Comparison of ENCODE assay signal across 21 cellular contexts in genomic region chr21:34152500-34152899, GRCh38.
DNase-seq lines count a peak whose midpoint lies in the region; ATAC-seq lines count a peak whose summit lies in the region.
"Had no signal": no experiment of that assay in that cellular context is flagged by ENCODE, and none has a peak within 500 bp of the region (broad histone marks: within the 10 kb centered on the region; RNA-seq: fewer than 3 reads in every experiment).

No MANE protein-coding gene starts in this region.

- H3K36me3 Mint-ChIP-seq in activated CD4-positive, alpha-beta T cell treated with anti-CD3 and anti-CD28 coated beads, Interleukin-2, amount 10 ng/mL, durations not matched to agents 24 days and 14 days (ENCODE audit: low read depth): peaks cover 35% of the 10 kb centered on the region
- peaks cover 12% of the 10 kb centered on the region for H3K36me3 Mint-ChIP-seq in stimulated activated naive CD8-positive, alpha-beta T cell treated with anti-CD3 and anti-CD28 coated beads, Interleukin-15, Interleukin-2, amounts not matched to agents 100 ng/mL and 50 ng/mL, for 24 hours (ENCODE audit: low read depth)
- peaks cover 0 to 21% (median 12%) of the 10 kb centered on the region in 3 donors for H3K36me3 Mint-ChIP-seq in naive thymus-derived CD8-positive, alpha-beta T cell

- no peaks in the 10 kb centered on the region for H3K27me3 Mint-ChIP-seq in activated CD4-positive, alpha-beta T cell treated with anti-CD3 and anti-CD28 coated beads, Interleukin-2, amount 10 ng/mL, durations not matched to agents 24 days and 14 days
- H3K27me3 Mint-ChIP-seq in stimulated activated naive CD8-positive, alpha-beta T cell treated with anti-CD3 and anti-CD28 coated beads, Interleukin-15, Interleukin-2, amounts not matched to agents 100 ng/mL and 50 ng/mL, for 24 hours: no peaks in the 10 kb centered on the region
- H3K27me3 Mint-ChIP-seq in naive thymus-derived CD8-positive, alpha-beta T cell: no peaks in the 10 kb centered on the region
- H3K27me3 Mint-ChIP-seq: CD4-positive, CD25-positive, alpha-beta regulatory T cell had no signal

- H3K4me3 Mint-ChIP-seq in activated CD4-positive, alpha-beta T cell treated with anti-CD3 and anti-CD28 coated beads, Interleukin-2, amount 10 ng/mL, durations not matched to agents 24 days and 14 days: no peak overlapping the region
- no peak overlapping the region for H3K4me3 Mint-ChIP-seq in stimulated activated naive CD8-positive, alpha-beta T cell treated with anti-CD3 and anti-CD28 coated beads, Interleukin-15, Interleukin-2, amounts not matched to agents 100 ng/mL and 50 ng/mL, for 24 hours
- H3K4me3 Mint-ChIP-seq in naive thymus-derived CD8-positive, alpha-beta T cell: no peak overlapping the region

- peak overlapping the region; percentile 43 for H3K27ac Mint-ChIP-seq in activated CD4-positive, alpha-beta T cell treated with anti-CD3 and anti-CD28 coated beads, Interleukin-2, amount 10 ng/mL, durations not matched to agents 24 days and 14 days
- H3K27ac Mint-ChIP-seq in stimulated activated naive CD8-positive, alpha-beta T cell treated with anti-CD3 and anti-CD28 coated beads, Interleukin-15, Interleukin-2, amounts not matched to agents 100 ng/mL and 50 ng/mL, for 24 hours: peak overlapping the region; percentile 12
- peak overlapping the region in 6 of 10 donors; percentile 5 to 89 (median 56) for H3K27ac Mint-ChIP-seq in naive thymus-derived CD8-positive, alpha-beta T cell

- peaks cover 47% of the 10 kb centered on the region for H3K4me1 Mint-ChIP-seq in activated CD4-positive, alpha-beta T cell treated with anti-CD3 and anti-CD28 coated beads, Interleukin-2, amount 10 ng/mL, durations not matched to agents 24 days and 14 days
- H3K4me1 Mint-ChIP-seq in stimulated activated naive CD8-positive, alpha-beta T cell treated with anti-CD3 and anti-CD28 coated beads, Interleukin-15, Interleukin-2, amounts not matched to agents 100 ng/mL and 50 ng/mL, for 24 hours (ENCODE audit: low read depth): peaks cover 23% of the 10 kb centered on the region
- H3K4me1 Mint-ChIP-seq in naive thymus-derived CD8-positive, alpha-beta T cell: peaks cover 22 to 35% (median 28%) of the 10 kb centered on the region in 4 donors

- peaks cover 16% of the 10 kb centered on the region for H3K9me3 Mint-ChIP-seq in activated CD4-positive, alpha-beta T cell treated with anti-CD3 and anti-CD28 coated beads, Interleukin-2, amount 10 ng/mL, durations not matched to agents 24 days and 14 days
- no peaks in the 10 kb centered on the region for H3K9me3 Mint-ChIP-seq in stimulated activated naive CD8-positive, alpha-beta T cell treated with anti-CD3 and anti-CD28 coated beads, Interleukin-15, Interleukin-2, amounts not matched to agents 100 ng/mL and 50 ng/mL, for 24 hours
- H3K9me3 Mint-ChIP-seq in naive thymus-derived CD8-positive, alpha-beta T cell: peaks cover 0 to 13% (median 0%) of the 10 kb centered on the region in 9 donors

- POLR2A ChIA-PET in naive thymus-derived CD8-positive, alpha-beta T cell (lab: Charles Lee): no interaction called here

- no peak for DNase-seq in activated CD4-positive, alpha-beta T cell treated with anti-CD3 and anti-CD28 coated beads, Interleukin-2, amount 10 ng/mL, durations not matched to agents 24 days and 14 days
- DNase-seq in activated CD4-positive, alpha-beta T cell treated with anti-CD3 and anti-CD28 coated beads for 1 hour: no peak
- no peak for DNase-seq in stimulated activated naive CD8-positive, alpha-beta T cell treated with anti-CD3 and anti-CD28 coated beads, Interleukin-15, Interleukin-2, amounts not matched to agents 100 U/mL and 50 U/mL, for 24 hours
- DNase-seq in naive thymus-derived CD8-positive, alpha-beta T cell: no peak
- no peak for DNase-seq in NCI-H1436 treated with DMSO at 0.1 percent for 48 hours (lab: John Stamatoyannopoulos, UW)
- DNase-seq: BE2C; CD4-positive, CD25-positive, alpha-beta regulatory T cell; COR-L47; DMS 273 treated with DMSO at 0.1 percent for 48 hours; DND-41; KG1; NCI-H1105 treated with DMSO at 0.1 percent for 48 hours; NCI-H1694 treated with DMSO at 0.1 percent for 48 hours; NCI-H2107; NCI-H510A; NCI-H748 treated with DMSO at 0.1 percent for 48 hours; NK-92 treated with Interleukin-12 subunit alpha and Interleukin-12 subunit beta, amount 100 ng/mL, for 24 hours; OCI-M1 had no signal

- ATAC-seq in stimulated activated naive CD8-positive, alpha-beta T cell treated with anti-CD3 and anti-CD28 coated beads, Interleukin-15, Interleukin-2, amounts not matched to agents 100 U/mL and 50 U/mL, for 24 hours: no peak
- no peak for ATAC-seq in naive thymus-derived CD8-positive, alpha-beta T cell
- ATAC-seq in GM21390 (IDR thresholded peaks at IDR 0.05; ENCODE audit: unreplicated experiment): no peak
- ATAC-seq: HepG2 had no signal

- intact Hi-C loops in activated CD4-positive, alpha-beta T cell treated with anti-CD3 and anti-CD28 coated beads, Interleukin-2, amount 10 ng/mL, durations not matched to agents 24 days and 14 days (cut with micrococcal nuclease): no loop called here
